1 cellular context compared by ENCODE assay signal in the genomic region with DNA sequence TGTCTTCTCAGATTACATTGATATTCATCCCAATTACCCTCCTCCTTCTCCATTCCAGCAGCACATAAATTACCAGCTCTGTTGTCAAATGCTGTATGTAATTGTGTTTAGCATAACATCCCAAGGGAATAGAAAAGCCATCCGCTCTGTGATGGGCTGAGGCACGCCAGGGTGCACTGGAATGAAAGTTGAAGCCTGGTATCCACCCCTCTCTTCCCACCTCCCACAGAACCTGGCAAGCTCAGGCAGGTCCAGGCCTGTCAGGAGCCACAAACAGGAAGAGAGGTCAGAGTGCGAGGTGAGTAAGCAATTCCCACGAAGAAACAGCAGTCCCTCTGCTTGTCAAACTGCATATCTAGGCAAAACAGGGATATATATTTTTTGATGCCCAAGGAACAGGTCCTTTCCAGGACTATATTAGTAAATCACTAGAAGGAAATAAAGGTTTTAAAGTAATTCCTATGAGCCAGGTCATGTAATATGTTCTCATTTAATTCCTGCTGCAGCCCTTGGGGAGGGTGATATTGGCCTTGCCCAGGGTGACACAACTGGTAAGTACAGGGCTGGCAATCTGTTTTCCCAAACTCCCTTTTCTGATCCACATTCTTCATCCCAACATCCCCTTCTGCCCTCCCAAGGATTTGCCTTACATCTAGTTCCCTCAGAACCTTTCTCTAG.
TF ChIP-seq lines count a peak whose summit lies in the region.

No MANE protein-coding gene starts in this region.

TF ChIP-seq in GM12878, 131 proteins besides CTCF, POLR2A, EP300 and RAD21:
- TF ChIP-seq IRF4 (IDR thresholded peaks at IDR 0.05; ENCODE audit: low read depth, low read length) = no peak
- TF ChIP-seq, protein P1, sequence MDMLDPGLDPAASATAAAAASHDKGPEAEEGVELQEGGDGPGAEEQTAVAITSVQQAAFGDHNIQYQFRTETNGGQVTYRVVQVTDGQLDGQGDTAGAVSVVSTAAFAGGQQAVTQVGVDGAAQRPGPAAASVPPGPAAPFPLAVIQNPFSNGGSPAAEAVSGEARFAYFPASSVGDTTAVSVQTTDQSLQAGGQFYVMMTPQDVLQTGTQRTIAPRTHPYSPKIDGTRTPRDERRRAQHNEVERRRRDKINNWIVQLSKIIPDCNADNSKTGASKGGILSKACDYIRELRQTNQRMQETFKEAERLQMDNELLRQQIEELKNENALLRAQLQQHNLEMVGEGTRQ (IDR thresholded peaks at IDR 0.05; ENCODE audit: borderline replicate concordance, low read depth, low read length) = no peak
- TF ChIP-seq SRF (IDR thresholded peaks at IDR 0.05; ENCODE audit: low read depth in 2 of 2, low read length in 2 of 2) = no peak
- TF ChIP-seq IKZF1 (conservative IDR thresholded peaks at IDR 0.05) = peak; percentile 26; the same call in 1 of the 2 replicates
- TF ChIP-seq CEBPZ (IDR thresholded peaks at IDR 0.05; ENCODE audit: low read depth, low read length) = no peak
- TF ChIP-seq RUNX3 (IDR thresholded peaks at IDR 0.05; ENCODE audit: low read length) = peak; percentile 53
- TF ChIP-seq TCF7 (IDR thresholded peaks at IDR 0.05; ENCODE audit: borderline replicate concordance) = no peak
- peak; percentile 11 to 16; a peak in 1 of 4 replicates for TF ChIP-seq IKZF2 (IDR thresholded peaks at IDR 0.05)
- TF ChIP-seq MEF2B (IDR thresholded peaks at IDR 0.05; ENCODE audit: partially characterized antibody, poor library complexity, severe bottlenecking) = peak; percentile 51
- no peak for TF ChIP-seq EED (IDR thresholded peaks at IDR 0.05; ENCODE audit: low read depth)
- TF ChIP-seq EZH2 (IDR thresholded peaks at IDR 0.05; ENCODE audit: borderline replicate concordance, control insufficient read depth, low read depth, low read length) = no peak
- no peak for TF ChIP-seq E2F8 (IDR thresholded peaks at IDR 0.05; ENCODE audit: low read depth, partially characterized antibody)
- TF ChIP-seq ZNF687 (IDR thresholded peaks at IDR 0.05) = no peak
- peak; percentile 40; the same call in 1 of the 2 replicates for TF ChIP-seq NR2F1 (conservative IDR thresholded peaks at IDR 0.05)
- no peak for TF ChIP-seq SMC3 (IDR thresholded peaks at IDR 0.05; ENCODE audit: borderline replicate concordance, low read length)
